ENCODE assay signal across 1 cellular context in the genomic region with DNA sequence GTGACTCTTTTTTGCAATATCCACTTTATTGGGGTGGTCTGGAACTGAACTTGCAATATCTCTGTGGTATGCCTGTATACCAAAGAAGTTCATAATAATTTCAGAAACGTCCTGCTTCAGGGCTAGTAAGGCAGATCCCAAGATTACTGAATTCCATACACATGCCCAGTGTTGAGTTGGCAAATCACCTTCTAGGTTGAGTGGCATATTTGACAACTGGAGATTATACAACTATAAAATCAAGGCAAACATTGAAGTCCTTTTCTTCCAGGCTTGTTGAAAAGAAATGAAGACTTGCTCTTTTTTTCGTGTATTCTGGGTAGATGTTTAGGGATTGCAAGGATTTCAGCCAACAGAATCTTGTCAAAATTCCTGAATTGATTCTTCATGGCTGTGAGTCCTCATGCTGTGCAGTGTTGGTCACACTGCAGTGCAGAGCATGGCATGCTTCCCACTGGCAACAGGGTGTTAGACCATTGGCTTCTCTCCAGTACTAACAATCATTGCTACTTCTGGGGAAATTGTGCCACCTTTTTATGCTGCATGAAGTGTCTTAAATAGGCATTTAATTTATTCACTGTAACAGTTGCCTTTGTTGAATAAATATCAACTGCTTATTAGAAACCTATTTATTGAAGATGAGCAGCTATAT.
TF ChIP-seq lines count a peak whose summit lies in the region.

No MANE protein-coding gene starts in this region.

TF ChIP-seq in H1, 55 proteins besides CTCF, POLR2A, EP300 and RAD21:
- TF ChIP-seq SP4 (IDR thresholded peaks at IDR 0.05; ENCODE audit: low read length) (no peak), YY1 (IDR thresholded peaks at IDR 0.05; ENCODE audit: low read depth, low read length) (no peak), POLR2AphosphoS5 (IDR thresholded peaks at IDR 0.05; ENCODE audit: low read depth, low read length) (no peak), GTF2F1 (IDR thresholded peaks at IDR 0.05; ENCODE audit: borderline replicate concordance, low read depth, low read length) (no peak), TCF12 (IDR thresholded peaks at IDR 0.05; ENCODE audit: low read depth, low read length) (no peak), RXRA (IDR thresholded peaks at IDR 0.05; ENCODE audit: insufficient read depth, low read depth, low read length) (no peak), SIX5 (IDR thresholded peaks at IDR 0.05; ENCODE audit: low read depth, low read length) (no peak), GABPA (IDR thresholded peaks at IDR 0.05; ENCODE audit: borderline replicate concordance, insufficient read depth, low read length) (no peak), POU5F1 (IDR thresholded peaks at IDR 0.05; ENCODE audit: low read depth, low read length) (no peak), SRF (IDR thresholded peaks at IDR 0.05; ENCODE audit: low read depth, low read length) (no peak), BACH1 (IDR thresholded peaks at IDR 0.05; ENCODE audit: low read length) (no peak), TAF7 (optimal IDR thresholded peaks at IDR 0.05; ENCODE audit: borderline replicate concordance, low read depth, low read length) (no peak), SP2 (IDR thresholded peaks at IDR 0.05; ENCODE audit: low read length) (no peak), NRF1 (IDR thresholded peaks at IDR 0.05; ENCODE audit: low read depth, low read length) (no peak), FOSL1 (IDR thresholded peaks at IDR 0.05; ENCODE audit: insufficient read depth, low read depth, low read length) (no peak), BCL11A (IDR thresholded peaks at IDR 0.05; ENCODE audit: low read depth in 2 of 2, low read length in 2 of 2) (no peak), SIRT6 (IDR thresholded peaks at IDR 0.05; ENCODE audit: low read length) (no peak)
- TF ChIP-seq, protein P1, sequence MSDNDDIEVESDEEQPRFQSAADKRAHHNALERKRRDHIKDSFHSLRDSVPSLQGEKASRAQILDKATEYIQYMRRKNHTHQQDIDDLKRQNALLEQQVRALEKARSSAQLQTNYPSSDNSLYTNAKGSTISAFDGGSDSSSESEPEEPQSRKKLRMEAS (IDR thresholded peaks at IDR 0.05) = no peak
TF ChIP-seq in H1: peak in this region for 0.
